In genomic region chr13:27034678-27035111, GRCh38 we compare ENCODE assay signal across 11 cellular contexts.
DNase-seq lines count a peak whose midpoint lies in the region; ATAC-seq lines count a peak whose summit lies in the region.
"Had no signal": no experiment of that assay in that cellular context is flagged by ENCODE, and none has a peak within 500 bp of the region (broad histone marks: within the 10 kb centered on the region; RNA-seq: fewer than 3 reads in every experiment).

No MANE protein-coding gene starts in this region.

- H3K9me3 ChIP-seq in ectodermal cell (ENCODE audit: control insufficient read depth, low read length), result no peaks in the 10 kb centered on the region

- no peak overlapping the region for H3K27ac ChIP-seq in ectodermal cell (ENCODE audit: insufficient read depth, low read depth, low read length, poor library complexity, severe bottlenecking)
- peak overlapping the region; percentile 43 for H3K27ac ChIP-seq in substantia nigra (ENCODE audit: low read depth, low read length, poor library complexity, severe bottlenecking)
- H3K27ac ChIP-seq: foreskin keratinocyte had no signal

- peaks cover 31% of the 10 kb centered on the region for H3K27me3 Mint-ChIP-seq in T-helper 2 cell treated with Interferon-gamma antibody and Interleukin-4, amounts not matched to agents 5 μg/mL and 100 μg/mL, for 36 hours (ENCODE audit: low read depth)

- no peaks in the 10 kb centered on the region for H3K36me3 Mint-ChIP-seq in T-helper 2 cell treated with Interferon-gamma antibody and Interleukin-4, amounts not matched to agents 5 μg/mL and 100 μg/mL, for 36 hours (ENCODE audit: low read depth)

- H3K4me3 Mint-ChIP-seq in T-helper 2 cell treated with Interferon-gamma antibody and Interleukin-4, amounts not matched to agents 5 μg/mL and 100 μg/mL, for 36 hours, result peak overlapping the region; percentile 5

- peaks cover 4% of the 10 kb centered on the region for H3K4me1 Mint-ChIP-seq in T-helper 2 cell treated with Interferon-gamma antibody and Interleukin-4, amounts not matched to agents 5 μg/mL and 100 μg/mL, for 36 hours (ENCODE audit: low read depth)

- peaks cover 7% of the 10 kb centered on the region for H3K4me1 ChIP-seq in ectodermal cell (ENCODE audit: control insufficient read depth, insufficient read depth, low read length)

- H3K9me3 Mint-ChIP-seq in T-helper 2 cell treated with Interferon-gamma antibody and Interleukin-4, amounts not matched to agents 5 μg/mL and 100 μg/mL, for 36 hours, result no peaks in the 10 kb centered on the region

- H3K27ac Mint-ChIP-seq in T-helper 2 cell treated with Interferon-gamma antibody and Interleukin-4, amounts not matched to agents 5 μg/mL and 100 μg/mL, for 36 hours, result no peak overlapping the region

- DNase-seq in T-helper 2 cell treated with Interferon-gamma antibody and Interleukin-4, amounts not matched to agents 5 μg/mL and 100 μg/mL, for 36 hours (ENCODE audit: low spot score), result no peak
- DNase-seq in T-helper 2 cell (no peak), left lobe of liver (ENCODE audit: low spot score) (peak; percentile 51), substantia nigra (lab: John Stamatoyannopoulos, UW) (peak in 20 of 49 donors; percentile 5 to 52 (median 26)), NOMO-1 (lab: John Stamatoyannopoulos, UW; ENCODE audit: unreplicated experiment in 2 of 2) (no peak), DMS 273 treated with DMSO at 0.1 percent for 48 hours (lab: John Stamatoyannopoulos, UW) (no peak)
- DNase-seq: 8988T; activated CD4-positive, CD25-positive, alpha-beta regulatory T cell treated with anti-CD3 and anti-CD28 coated beads, Interleukin-2, amount 50 U/mL, for 72 hours; foreskin keratinocyte had no signal

- peak; percentile 79 for ATAC-seq in left lobe of liver
- ATAC-seq in HG02571 (IDR thresholded peaks at IDR 0.05; ENCODE audit: unreplicated experiment), result no peak
- ATAC-seq: foreskin keratinocyte had no signal

- H3K27me3 ChIP-seq in ectodermal cell (ENCODE audit: control insufficient read depth, insufficient read depth, low read length, poor library complexity, severe bottlenecking), result peaks cover 13% of the 10 kb centered on the region

- WGBS in ectodermal cell, 2 experiments, result 6 to 11% methylated on average over 18 of the region's 18 CpGs

- H3K36me3 ChIP-seq in ectodermal cell (ENCODE audit: control insufficient read depth, insufficient read depth, low read length), result no peaks in the 10 kb centered on the region

- H3K4me3 ChIP-seq in ectodermal cell (ENCODE audit: insufficient read depth, low read depth, low read length), result peak overlapping the region; percentile 25
